8 cellular contexts compared by ENCODE assay signal in genomic region chr19:48715681-48716171, GRCh38. TPM values are rescaled to one million over a fixed set of nuclear protein-coding genes. Genes with fewer than 3 reads are reported as not detected.
DNase-seq lines count a peak whose midpoint lies in the region; ATAC-seq and TF ChIP-seq lines count a peak whose summit lies in the region.

No MANE protein-coding gene starts in this region.

- POLR2A ChIA-PET in Caco-2 (lab: Charles Lee): interaction anchor here (0.6 kb wide), 1 partner anchor 70 kb away, joined by 9 read pairs; no protein-coding TSS in a partner anchor

- H3K9me3 Mint-ChIP-seq in Caco-2 (ENCODE audit: unreplicated experiment): no peaks in the 10 kb centered on the region

- ATAC-seq in psoas muscle (no peak), HG02623 (IDR thresholded peaks at IDR 0.05; ENCODE audit: unreplicated experiment) (no peak)

- H3K36me3 ChIP-seq in Caco-2 (ENCODE audit: control insufficient read depth, insufficient read depth, low read length) (no peaks in the 10 kb centered on the region), esophagus muscularis mucosa (peaks cover 0 to 3% (median 0%) of the 10 kb centered on the region in 4 donors), psoas muscle (ENCODE audit: insufficient read depth in 1 of 2, low read depth in 1 of 2) (peaks cover 0 to 17% of the 10 kb centered on the region in 2 donors), thyroid gland (no peaks in the 10 kb centered on the region)

- no TSS peak for BruUV-seq in Caco-2 (replicated peaks; lab: Mats Ljungman, UMichigan)

- peaks cover 38% of the 10 kb centered on the region for H3K36me3 Mint-ChIP-seq in Caco-2 (ENCODE audit: insufficient read depth, unreplicated experiment)

- H3K4me1 Mint-ChIP-seq in Caco-2 (ENCODE audit: low read depth, unreplicated experiment): peaks cover 37% of the 10 kb centered on the region

- H3K27ac ChIP-seq in esophagus muscularis mucosa (replicated peaks in 1 of 4) (peak overlapping the region; percentile 88 to 90 (median 88)), psoas muscle (peak overlapping the region; percentile 91), thyroid gland (peak overlapping the region in 1 of 3 donors; percentile 82)

- H3K9me3 ChIP-seq in Caco-2 (peaks cover 4% of the 10 kb centered on the region; the same call in 1 of the 2 replicates), esophagus muscularis mucosa (peaks cover 0 to 4% (median 2%) of the 10 kb centered on the region in 4 donors), psoas muscle (no peaks in the 10 kb centered on the region), thyroid gland (no peaks in the 10 kb centered on the region)

- H3K4me3 ChIP-seq in Caco-2 (ENCODE audit: low read depth, low read length) (no peak overlapping the region), esophagus muscularis mucosa (peak overlapping the region; percentile 63 to 68 (median 65)), psoas muscle (peak overlapping the region; percentile 78), thyroid gland (replicated peaks in 1 of 3) (no peak overlapping the region)

- H3K4me1 ChIP-seq in Caco-2 (peaks cover 23% of the 10 kb centered on the region), esophagus muscularis mucosa (peaks cover 59 to 71% (median 69%) of the 10 kb centered on the region in 4 donors), psoas muscle (peaks cover 35% of the 10 kb centered on the region), thyroid gland (peaks cover 25 to 49% of the 10 kb centered on the region in 2 donors)

- DNase-seq in Caco-2 (no peak), NCI-H2227 (lab: John Stamatoyannopoulos, UW; ENCODE audit: unreplicated experiment) (peak; percentile 27), esophagus muscularis mucosa (ENCODE audit: extremely low spot score) (no peak), psoas muscle (peak in 1 of 2 donors; percentile 70), thyroid gland (no peak), inferior parietal cortex (ENCODE audit: extremely low spot score) (no peak)
- DNase-seq in activated CD4-positive, alpha-beta T cell treated with anti-CD3 and anti-CD28 coated beads for 48 hours: no peak

- no peak for TF ChIP-seq POLR2A in esophagus muscularis mucosa (IDR thresholded peaks at IDR 0.05; ENCODE audit: low read depth)
- no peak for TF ChIP-seq POLR2A in thyroid gland (IDR thresholded peaks at IDR 0.05)

- H3K27me3 ChIP-seq in Caco-2 (replicated peaks; ENCODE audit: control insufficient read depth, insufficient read depth, low read length) (no peaks in the 10 kb centered on the region), esophagus muscularis mucosa (no peaks in the 10 kb centered on the region), psoas muscle (ENCODE audit: insufficient read depth in 3 of 3, low read length in 2 of 3) (no peaks in the 10 kb centered on the region), thyroid gland (no peaks in the 10 kb centered on the region)

- no peaks in the 10 kb centered on the region for H3K27me3 Mint-ChIP-seq in Caco-2 (ENCODE audit: insufficient read depth, unreplicated experiment)

- TF ChIP-seq EP300 in esophagus muscularis mucosa (IDR thresholded peaks at IDR 0.05): no peak

- intact Hi-C loops in Caco-2 (cut with micrococcal nuclease; ENCODE audit: unreplicated experiment): no loop called here
- intact Hi-C loops in esophagus muscularis mucosa (cut with DNase I): no loop called here
- intact Hi-C loops in psoas muscle (cut with DNase I): loop anchor here in 1 of 2 donors (5.0 kb wide), 1 partner anchor 38 kb away; no protein-coding TSS in a partner anchor
- intact Hi-C loops in thyroid gland (cut with DNase I): no loop called here

- 70% methylated on average over 11 of the region's 19 CpGs for WGBS in esophagus muscularis mucosa
- WGBS in psoas muscle, 3 donors: 26 to 42% (median 40%) methylated on average over 19 of the region's 19 CpGs
- 56% methylated on average over 12 to 14 of the region's 19 CpGs for WGBS in thyroid gland, 2 donors

- TF ChIP-seq CTCF in Caco-2 (IDR thresholded peaks at IDR 0.05; ENCODE audit: insufficient read depth in 1 of 2, low read depth in 1 of 2, low read length in 1 of 2, severe bottlenecking in 1 of 2, unreplicated experiment in 1 of 2): no peak
- TF ChIP-seq CTCF in esophagus muscularis mucosa (IDR thresholded peaks at IDR 0.05): no peak
- TF ChIP-seq CTCF in psoas muscle (IDR thresholded peaks at IDR 0.05): no peak
- no peak for TF ChIP-seq CTCF in thyroid gland (IDR thresholded peaks at IDR 0.05)

- CTCF ChIA-PET in Caco-2 (lab: Charles Lee): interaction anchor here (0.7 kb wide), 1 partner anchor 569 kb away, joined by 6 read pairs; no protein-coding TSS in a partner anchor

- no peak overlapping the region for H3K4me3 Mint-ChIP-seq in Caco-2 (ENCODE audit: unreplicated experiment)

- H3K27ac Mint-ChIP-seq in Caco-2 (ENCODE audit: unreplicated experiment): peak overlapping the region; percentile 90

RNA-seq across cellular contexts. Expression of gene MAMSTR, which starts 3.8 kb away (rescaled TPM):
- total RNA-seq in Caco-2 (2022): 1.7 and 1.9 TPM in 2 replicates
- total RNA-seq in esophagus muscularis mucosa: 1 to 10 TPM in 3 of 4 donors, under 1 TPM in 1; 0.99 to 2.9 (median 1.8) TPM
- total RNA-seq in psoas muscle: 10 to 100 TPM in 3 of 4 donors, 1 to 10 TPM in 1; 7.9 to 50.9 (median 32.9) TPM
- polyA plus RNA-seq in psoas muscle: 10 to 100 TPM in 1 of 3 donors, 1 to 10 TPM in 2; 3.1 to 10.5 (median 8.4) TPM
- under 1 TPM in 3 of 4 donors, not detected in 1; 0.29 to 0.67 (median 0.54) TPM for total RNA-seq in thyroid gland

RNA-seq across cellular contexts. Expression of gene FUT2, which starts 20.0 kb away (rescaled TPM):
- 13.5 and 16.3 TPM in 2 replicates for total RNA-seq in Caco-2 (2022)
- not detected for total RNA-seq in esophagus muscularis mucosa
- not detected for total RNA-seq in psoas muscle
- polyA plus RNA-seq in psoas muscle: not detected
- 1 to 10 TPM in 1 of 4 donors, under 1 TPM in 1, not detected in 2; 0.27 to 1.3 TPM for total RNA-seq in thyroid gland

RNA-seq across cellular contexts. Expression of gene RASIP1, which starts 24.7 kb away (rescaled TPM):
- 5.4 and 5.9 TPM in 2 replicates for total RNA-seq in Caco-2 (2022)
- 10 to 100 TPM; 15.0 to 27.7 (median 22.8) TPM for total RNA-seq in esophagus muscularis mucosa
- total RNA-seq in psoas muscle: 1 to 10 TPM; 6.9 to 9.7 (median 8.0) TPM
- 1 to 10 TPM; 3.9 to 7.7 (median 4.9) TPM for polyA plus RNA-seq in psoas muscle
- total RNA-seq in thyroid gland: 10 to 100 TPM in 2 of 4 donors, 1 to 10 TPM in 2; 9.7 to 25.8 (median 14.0) TPM

RNA-seq across cellular contexts. Expression of gene IZUMO1, which starts 31.0 kb away (rescaled TPM):
- total RNA-seq in Caco-2 (2022): 8.9 and 10.3 TPM in 2 replicates
- total RNA-seq in esophagus muscularis mucosa: not detected
- under 1 TPM in 3 of 4 donors, not detected in 1; 0.26 to 0.76 (median 0.36) TPM for total RNA-seq in psoas muscle
- polyA plus RNA-seq in psoas muscle: under 1 TPM in 2 of 3 donors, not detected in 1; 0.18 to 0.66 TPM
- 1 to 10 TPM in 2 of 4 donors, not detected in 2; 1.1 TPM for total RNA-seq in thyroid gland

RNA-seq across cellular contexts. Expression of gene FUT1, which starts 36.7 kb away (rescaled TPM):
- 26.1 and 30.5 TPM in 2 replicates for total RNA-seq in Caco-2 (2022)
- 1 to 10 TPM in 3 of 4 donors, under 1 TPM in 1; 0.83 to 2.5 (median 2.1) TPM for total RNA-seq in esophagus muscularis mucosa
- total RNA-seq in psoas muscle: 1 to 10 TPM; 1.6 to 2.3 (median 2.0) TPM
- 1 to 10 TPM; 1.1 to 1.3 (median 1.3) TPM for polyA plus RNA-seq in psoas muscle
- total RNA-seq in thyroid gland: 1 to 10 TPM; 1.7 to 3.0 (median 2.0) TPM

Comparison
In these comparisons a context has a peak if more than half of its experiments do, and no peak if none do; other contexts are left out.
1. H3K4me3 ChIP-seq: peak in esophagus muscularis mucosa (4 of 4) and psoas muscle (single experiment); none in Caco-2 (single experiment) and thyroid gland (0 of 3).